Comparison of ENCODE assay signal across 9 cellular contexts in genomic region chr11:122108192-122108799, GRCh38. TPM values are rescaled to one million over a fixed set of nuclear protein-coding genes. Genes with fewer than 3 reads are reported as not detected.
DNase-seq lines count a peak whose midpoint lies in the region; ATAC-seq lines count a peak whose summit lies in the region.
"Had no signal": no experiment of that assay in that cellular context is flagged by ENCODE, and none has a peak within 500 bp of the region (broad histone marks: within the 10 kb centered on the region; RNA-seq: fewer than 3 reads in every experiment).

No MANE protein-coding gene starts in this region.

- H3K27me3 Mint-ChIP-seq in activated CD8-positive, alpha-beta T cell treated with anti-CD3 and anti-CD28 coated beads, Interleukin-2, amount 10 ng/mL, durations not matched to agents 7 days and 5 days (ENCODE audit: low read depth), result no peaks in the 10 kb centered on the region

- H3K4me3 Mint-ChIP-seq in activated CD8-positive, alpha-beta T cell treated with anti-CD3 and anti-CD28 coated beads, Interleukin-2, amount 10 ng/mL, durations not matched to agents 7 days and 5 days, result no peak overlapping the region

- DNase-seq in GF-D8 (lab: John Stamatoyannopoulos, UW) (peak; percentile 68), LHCN-M2 (ENCODE audit: low read depth) (peak; percentile 77), kidney glomerular epithelial cell (lab: John Stamatoyannopoulos, UW) (peak; percentile 28), GM03348 (ENCODE audit: low spot score) (no peak)
- DNase-seq in activated CD8-positive, alpha-beta T cell treated with anti-CD3 and anti-CD28 coated beads, Interleukin-2, amount 10 ng/mL, durations not matched to agents 7 days and 5 days, result peak; percentile 25

- H3K36me3 Mint-ChIP-seq in activated CD8-positive, alpha-beta T cell treated with anti-CD3 and anti-CD28 coated beads, Interleukin-2, amount 10 ng/mL, durations not matched to agents 7 days and 5 days (ENCODE audit: low read depth), result no peaks in the 10 kb centered on the region

- no peak overlapping the region for H3K27ac Mint-ChIP-seq in activated CD8-positive, alpha-beta T cell treated with anti-CD3 and anti-CD28 coated beads, Interleukin-2, amount 10 ng/mL, durations not matched to agents 7 days and 5 days

- no peaks in the 10 kb centered on the region for H3K9me3 Mint-ChIP-seq in activated CD8-positive, alpha-beta T cell treated with anti-CD3 and anti-CD28 coated beads, Interleukin-2, amount 10 ng/mL, durations not matched to agents 7 days and 5 days (ENCODE audit: insufficient read depth)

- CTCF ChIA-PET in activated CD8-positive, alpha-beta T cell treated with anti-CD3 and anti-CD28 coated beads, Interleukin-2, amount 10 ng/mL, durations not matched to agents 7 days and 5 days (lab: Charles Lee), result interaction anchor here (0.7 to 1.9 kb wide), 7 partner anchors 10 to 107 kb away, joined by 3 to 5 read pairs (median 3); no protein-coding TSS in a partner anchor

- ATAC-seq in activated CD8-positive, alpha-beta T cell treated with anti-CD3 and anti-CD28 coated beads, Interleukin-2, amount 10 ng/mL, durations not matched to agents 7 days and 5 days, result no peak
- ATAC-seq in HG02798 (IDR thresholded peaks at IDR 0.05; ENCODE audit: poor library complexity, unreplicated experiment), result no peak
- no peak for ATAC-seq in HG03280 (IDR thresholded peaks at IDR 0.05; ENCODE audit: unreplicated experiment)

- POLR2A ChIA-PET in activated CD8-positive, alpha-beta T cell treated with anti-CD3 and anti-CD28 coated beads, Interleukin-2, amount 10 ng/mL, durations not matched to agents 7 days and 5 days (lab: Charles Lee), result no interaction called here

- no peaks in the 10 kb centered on the region for H3K4me1 Mint-ChIP-seq in activated CD8-positive, alpha-beta T cell treated with anti-CD3 and anti-CD28 coated beads, Interleukin-2, amount 10 ng/mL, durations not matched to agents 7 days and 5 days (ENCODE audit: low read depth)

RNA-seq across cellular contexts. Expression of gene BLID, which starts 7.7 kb away (rescaled TPM):
- total RNA-seq in LHCN-M2 (2014; rRNA removed), result 8.0 and 9.9 TPM in 2 replicates
- polyA plus RNA-seq in LHCN-M2 (2012), result 0.67 TPM
- total RNA-seq in activated CD8-positive, alpha-beta T cell treated with anti-CD3 and anti-CD28 coated beads, Interleukin-2, amount 10 ng/mL, durations not matched to agents 7 days and 5 days, result not detected
- total RNA-seq: mononuclear cell; T-helper 1 cell treated with Interleukin-12 subunit alpha and Interleukin-12 subunit beta and Interleukin-4 antibody, amounts not matched to agents 30 ng/mL and 1 ng/mL, for 36 hours had no signal
